In genomic region chr6:142500265-142500786, GRCh38 we compare ENCODE assay signal across 1 cellular context.
TF ChIP-seq lines count a peak whose summit lies in the region.

No MANE protein-coding gene starts in this region.

TF ChIP-seq in GM23338, 12 proteins besides CTCF, POLR2A, EP300 and RAD21 (continued from another document):
- TF ChIP-seq ZNF462 (CRISPR knock-in tag; IDR thresholded peaks at IDR 0.05), result no peak
- TF ChIP-seq ETS1 (IDR thresholded peaks at IDR 0.05), result no peak
- no peak for TF ChIP-seq CREB1 (CRISPR knock-in tag; IDR thresholded peaks at IDR 0.05; ENCODE audit: low read depth)
- no peak for TF ChIP-seq ZNF114 (CRISPR knock-in tag; IDR thresholded peaks at IDR 0.05)
- no peak for TF ChIP-seq EZH2 (IDR thresholded peaks at IDR 0.05; ENCODE audit: low read depth, unreplicated experiment)
- TF ChIP-seq STAT1 (IDR thresholded peaks at IDR 0.05; ENCODE audit: unreplicated experiment), result no peak
- TF ChIP-seq JUNB (IDR thresholded peaks at IDR 0.05; ENCODE audit: unreplicated experiment), result no peak
- TF ChIP-seq REST (IDR thresholded peaks at IDR 0.05; ENCODE audit: unreplicated experiment), result no peak
- no peak for TF ChIP-seq NANOG (IDR thresholded peaks at IDR 0.05; ENCODE audit: borderline replicate concordance)
- TF ChIP-seq EZH2phosphoT487 (IDR thresholded peaks at IDR 0.05; ENCODE audit: unreplicated experiment), result no peak
- no peak for TF ChIP-seq POLR2AphosphoS5 (IDR thresholded peaks at IDR 0.05; ENCODE audit: low read depth)
TF ChIP-seq in GM23338: peak in this region for 0.
